Comparison of ENCODE assay signal across 21 cellular contexts in the genomic region with DNA sequence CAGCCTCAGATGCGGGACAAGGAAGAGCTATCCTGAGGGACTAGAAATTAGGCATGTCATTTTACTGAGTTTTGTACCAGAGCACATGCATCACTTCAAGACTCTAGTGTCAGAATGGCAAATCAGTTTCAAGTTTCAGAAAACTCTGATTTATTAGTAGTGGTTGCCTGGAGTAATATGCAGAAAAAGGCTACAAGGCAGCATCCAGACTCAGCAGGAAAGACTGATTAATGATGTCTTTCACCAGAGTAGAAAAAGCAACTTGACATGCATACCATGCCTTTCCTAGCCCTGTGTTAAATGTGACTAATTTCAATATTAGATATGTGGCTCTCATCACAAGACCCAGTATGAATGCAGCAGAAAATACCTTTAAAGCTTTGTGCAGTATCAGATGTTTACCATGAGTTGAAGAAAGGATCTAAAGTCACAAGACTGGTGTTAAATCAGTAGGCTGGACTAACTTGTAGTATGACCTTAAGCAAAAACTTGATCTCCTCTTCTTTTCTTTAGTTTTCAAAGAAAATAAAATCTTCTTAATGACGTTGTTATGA.
"Had no signal": no experiment of that assay in that cellular context is flagged by ENCODE, and none has a peak within 500 bp of the region (broad histone marks: within the 10 kb centered on the region; RNA-seq: fewer than 3 reads in every experiment).

No MANE protein-coding gene starts in this region.

- H3K27me3 ChIP-seq: gastrocnemius medialis, neural progenitor cell, spleen, suprapubic skin, transverse colon, upper lobe of right lung, uterus had no signal

- H3K4me1 ChIP-seq: gastrocnemius medialis, prostate gland, spleen, suprapubic skin, transverse colon, upper lobe of right lung, uterus had no signal

- H3K36me3 ChIP-seq: gastrocnemius medialis, neural progenitor cell, prostate gland, spleen, suprapubic skin, transverse colon, upper lobe of right lung, uterus had no signal

- H3K9me3 ChIP-seq: gastrocnemius medialis, mucosa of descending colon, prostate gland, spleen, suprapubic skin, transverse colon, upper lobe of right lung, uterus had no signal

- ATAC-seq: gastrocnemius medialis; left lobe of liver; mucosa of descending colon; right cardiac atrium; stimulated activated naive CD8-positive, alpha-beta T cell treated with anti-CD3 and anti-CD28 coated beads, Interleukin-15, amount 100 ng/mL, for 72 hours; upper lobe of right lung had no signal

- H3K4me3 ChIP-seq: gastrocnemius medialis, lung, mucosa of descending colon, neural progenitor cell, prostate gland, skin epidermis, spleen, suprapubic skin, transverse colon, upper lobe of right lung, uterus had no signal

- H3K4me2 ChIP-seq: neural progenitor cell had no signal

- H2AFZ ChIP-seq: neural progenitor cell had no signal

- DNase-seq: cortex of kidney; gastrocnemius medialis; head of caudate nucleus; mucosa of descending colon; naive B cell; nucleus accumbens; right cardiac atrium; spleen; stimulated activated CD4-positive, alpha-beta T cell treated with anti-CD3 and anti-CD28 coated beads, Interleukin-2, amount 100 ng/mL, for 48 hours; stimulated activated CD8-positive, alpha-beta memory T cell treated with anti-CD3 and anti-CD28 coated beads, Interleukin-4, amount 100 ng/mL, for 48 hours; stimulated activated naive CD4-positive, alpha-beta T cell; stimulated activated naive CD8-positive, alpha-beta T cell treated with anti-CD3 and anti-CD28 coated beads, Interleukin-15, amount 100 ng/mL, for 72 hours; transverse colon; upper lobe of right lung; uterus had no signal

- H3K9ac ChIP-seq: neural progenitor cell had no signal

- H3K27ac ChIP-seq: gastrocnemius medialis, neural progenitor cell, prostate gland, skin epidermis, spleen, suprapubic skin, transverse colon, upper lobe of right lung, uterus had no signal
